ENCODE assay signal across 30 cellular contexts in genomic region chrX:39262641-39263040, GRCh38.
DNase-seq lines count a peak whose midpoint lies in the region; ATAC-seq, FAIRE-seq and TF ChIP-seq lines count a peak whose summit lies in the region.
"Had no signal": no experiment of that assay in that cellular context is flagged by ENCODE, and none has a peak within 500 bp of the region (broad histone marks: within the 10 kb centered on the region; RNA-seq: fewer than 3 reads in every experiment).

No MANE protein-coding gene starts in this region.

- intact Hi-C loops in activated naive CD4-positive, alpha-beta T cell treated with anti-CD3 and anti-CD28 coated beads for 36 hours (cut with micrococcal nuclease), result loop anchor here (1.0 to 10.0 kb wide), 6 partner anchors 69 to 902 kb away; no protein-coding TSS in a partner anchor

- peaks cover 14% of the 10 kb centered on the region for H3K4me1 ChIP-seq in RWPE2 (ENCODE audit: insufficient read depth, poor library complexity, severe bottlenecking)
- H3K4me1 ChIP-seq: prostate gland, upper lobe of left lung had no signal

- peaks cover 57% of the 10 kb centered on the region for H3K4me1 Mint-ChIP-seq in activated naive CD4-positive, alpha-beta T cell treated with anti-CD3 and anti-CD28 coated beads for 36 hours (ENCODE audit: low read depth)
- H3K4me1 Mint-ChIP-seq in activated naive CD8-positive, alpha-beta T cell treated with anti-CD3 and anti-CD28 coated beads, Interleukin-2, amount 50 U/mL, for 24 hours, result peaks cover 62% of the 10 kb centered on the region
- H3K4me1 Mint-ChIP-seq: central memory CD8-positive, alpha-beta T cell had no signal

- TF ChIP-seq CTCF in RWPE2 (IDR thresholded peaks at IDR 0.05; ENCODE audit: poor library complexity, severe bottlenecking), result no peak

- CTCF ChIA-PET in activated naive CD4-positive, alpha-beta T cell treated with anti-CD3 and anti-CD28 coated beads for 36 hours (lab: Charles Lee), result interaction anchor here (0.6 to 1.7 kb wide), 6 partner anchors 11 to 939 kb away, joined by 3 to 5 read pairs (median 4); no protein-coding TSS in a partner anchor

- no peak overlapping the region for H3K4me3 ChIP-seq in RWPE2 (ENCODE audit: severe bottlenecking)
- H3K4me3 ChIP-seq: prostate gland, upper lobe of left lung had no signal

- no peaks in the 10 kb centered on the region for H3K36me3 ChIP-seq in RWPE2 (ENCODE audit: low read depth)
- H3K36me3 ChIP-seq: prostate gland, upper lobe of left lung had no signal

- no peak for FAIRE-seq in urothelium cell line (lab: Jason Lieb, UNC)
- FAIRE-seq: endometrium, GM18507 had no signal

- H3K27me3 ChIP-seq in RWPE2 (ENCODE audit: insufficient read depth, poor library complexity, severe bottlenecking), result no peaks in the 10 kb centered on the region
- H3K27me3 ChIP-seq: upper lobe of left lung had no signal

- H3K4me3 Mint-ChIP-seq in activated naive CD4-positive, alpha-beta T cell treated with anti-CD3 and anti-CD28 coated beads for 36 hours, result no peak overlapping the region
- H3K4me3 Mint-ChIP-seq in activated naive CD8-positive, alpha-beta T cell treated with anti-CD3 and anti-CD28 coated beads, Interleukin-2, amount 50 U/mL, for 24 hours, result peak overlapping the region; percentile 13
- H3K4me3 Mint-ChIP-seq: activated naive CD8-positive, alpha-beta T cell treated with anti-CD3 and anti-CD28 coated beads, Interleukin-2, amount 10 ng/mL, durations not matched to agents 7 days and 5 days; central memory CD8-positive, alpha-beta T cell; dendritic cell treated with granulocyte-macrophage colony-stimulating factor and Interleukin-4, amounts not matched to agents 40 ng/mL and 50 ng/mL, for 4 days; mesothelial cell of epicardium; naive thymus-derived CD8-positive, alpha-beta T cell had no signal

- H3K9me3 ChIP-seq in RWPE2 (ENCODE audit: severe bottlenecking), result no peaks in the 10 kb centered on the region
- H3K9me3 ChIP-seq: prostate gland, upper lobe of left lung had no signal

- peak; percentile 54; the same call in 2 of the 3 replicates for ATAC-seq in RWPE2 (ENCODE audit: low read depth)
- ATAC-seq in activated naive CD8-positive, alpha-beta T cell treated with anti-CD3 and anti-CD28 coated beads, Interleukin-2, amount 50 U/mL, for 24 hours, result peak; percentile 31
- ATAC-seq: naive thymus-derived CD8-positive, alpha-beta T cell had no signal

- H3K27ac ChIP-seq in RWPE2 (ENCODE audit: poor library complexity, severe bottlenecking), result peak overlapping the region; percentile 50
- H3K27ac ChIP-seq: C4-2B, prostate gland, upper lobe of left lung, VCaP had no signal

- peak overlapping the region; percentile 84 for H3K27ac Mint-ChIP-seq in activated naive CD4-positive, alpha-beta T cell treated with anti-CD3 and anti-CD28 coated beads for 36 hours
- H3K27ac Mint-ChIP-seq in activated naive CD8-positive, alpha-beta T cell treated with anti-CD3 and anti-CD28 coated beads, Interleukin-2, amount 50 U/mL, for 24 hours, result peak overlapping the region; percentile 86
- H3K27ac Mint-ChIP-seq: activated naive CD8-positive, alpha-beta T cell treated with anti-CD3 and anti-CD28 coated beads, Interleukin-2, amount 10 ng/mL, durations not matched to agents 7 days and 5 days; dendritic cell treated with granulocyte-macrophage colony-stimulating factor and Interleukin-4, amounts not matched to agents 40 ng/mL and 50 ng/mL, for 4 days; mesothelial cell of epicardium had no signal

- DNase-seq in activated naive CD4-positive, alpha-beta T cell treated with anti-CD3 and anti-CD28 coated beads for 36 hours, result peak; percentile 47
- no peak for DNase-seq in activated naive CD4-positive, alpha-beta T cell (lab: John Stamatoyannopoulos, UW)
- DNase-seq in RWPE2 (ENCODE audit: low spot score) (no peak), renal cortical epithelial cell (ENCODE audit: low read depth) (peak; percentile 70), SK-N-DZ (ENCODE audit: low spot score) (no peak), urothelium cell line (ENCODE audit: low spot score) (no peak)
- DNase-seq in activated naive CD8-positive, alpha-beta T cell treated with anti-CD3 and anti-CD28 coated beads, Interleukin-2, amount 50 U/mL, for 24 hours, result no peak
- DNase-seq: activated CD8-positive, alpha-beta memory T cell treated with anti-CD3 and anti-CD28 coated beads for 24 hours; activated naive CD8-positive, alpha-beta T cell treated with anti-CD3 and anti-CD28 coated beads, Interleukin-2, amount 10 ng/mL, durations not matched to agents 7 days and 5 days; activated T-cell treated with anti-CD3 and anti-CD28 coated beads, Interleukin-2, amount 50 U/mL, for 48 hours; Calu3; DMS79 treated with DMSO at 0.1 percent for 48 hours; H7; Kasumi-1; left ventricle myocardium superior; naive thymus-derived CD8-positive, alpha-beta T cell; NCI-H146; NCI-H446; nucleus accumbens; Right ventricle myocardium superior; T-helper 9 cell; upper lobe of left lung had no signal

- no peaks in the 10 kb centered on the region for H3K9me3 Mint-ChIP-seq in activated naive CD4-positive, alpha-beta T cell treated with anti-CD3 and anti-CD28 coated beads for 36 hours
- peaks cover 11% of the 10 kb centered on the region for H3K9me3 Mint-ChIP-seq in activated naive CD8-positive, alpha-beta T cell treated with anti-CD3 and anti-CD28 coated beads, Interleukin-2, amount 50 U/mL, for 24 hours
- H3K9me3 Mint-ChIP-seq: activated naive CD8-positive, alpha-beta T cell treated with anti-CD3 and anti-CD28 coated beads, Interleukin-2, amount 10 ng/mL, durations not matched to agents 7 days and 5 days; central memory CD8-positive, alpha-beta T cell; dendritic cell treated with granulocyte-macrophage colony-stimulating factor and Interleukin-4, amounts not matched to agents 40 ng/mL and 50 ng/mL, for 4 days had no signal

- no peaks in the 10 kb centered on the region for H3K27me3 Mint-ChIP-seq in activated naive CD4-positive, alpha-beta T cell treated with anti-CD3 and anti-CD28 coated beads for 36 hours (ENCODE audit: low read depth)
- no peaks in the 10 kb centered on the region for H3K27me3 Mint-ChIP-seq in activated naive CD8-positive, alpha-beta T cell treated with anti-CD3 and anti-CD28 coated beads, Interleukin-2, amount 50 U/mL, for 24 hours
- H3K27me3 Mint-ChIP-seq: activated naive CD8-positive, alpha-beta T cell treated with anti-CD3 and anti-CD28 coated beads, Interleukin-2, amount 10 ng/mL, durations not matched to agents 7 days and 5 days; dendritic cell treated with granulocyte-macrophage colony-stimulating factor and Interleukin-4, amounts not matched to agents 40 ng/mL and 50 ng/mL, for 4 days; naive thymus-derived CD8-positive, alpha-beta T cell had no signal

- H3K36me3 Mint-ChIP-seq in activated naive CD4-positive, alpha-beta T cell treated with anti-CD3 and anti-CD28 coated beads for 36 hours (ENCODE audit: low read depth), result no peaks in the 10 kb centered on the region
- H3K36me3 Mint-ChIP-seq in activated naive CD8-positive, alpha-beta T cell treated with anti-CD3 and anti-CD28 coated beads, Interleukin-2, amount 50 U/mL, for 24 hours (ENCODE audit: low read depth), result peaks cover 14% of the 10 kb centered on the region
- H3K36me3 Mint-ChIP-seq: mesothelial cell of epicardium had no signal

Comparison
In these comparisons a context has a peak if more than half of its experiments do, and no peak if none do; other contexts are left out.
1. DNase-seq: peak in activated naive CD4-positive, alpha-beta T cell treated with anti-CD3 and anti-CD28 coated beads for 36 hours (single experiment) and renal cortical epithelial cell (single experiment); none in activated naive CD4-positive, alpha-beta T cell (0 of 4), RWPE2 (single experiment), activated naive CD8-positive, alpha-beta T cell treated with anti-CD3 and anti-CD28 coated beads, Interleukin-2, amount 50 U/mL, for 24 hours (single experiment), SK-N-DZ (single experiment) and urothelium cell line (single experiment).